ENCODE assay signal across 8 cellular contexts in genomic region chr15:41115652-41116115, GRCh38. TPM values are rescaled to one million over a fixed set of nuclear protein-coding genes. Genes with fewer than 3 reads are reported as not detected.
DNase-seq lines count a peak whose midpoint lies in the region; ATAC-seq and TF ChIP-seq lines count a peak whose summit lies in the region.

No MANE protein-coding gene starts in this region.

- no peaks in the 10 kb centered on the region for H3K36me3 ChIP-seq in H7 (replicated peaks; ENCODE audit: control insufficient read depth, insufficient read depth, low read length)
- H3K36me3 ChIP-seq in MG63 = peaks cover 26% of the 10 kb centered on the region
- H3K36me3 ChIP-seq in right lobe of liver = no peaks in the 10 kb centered on the region

- no peaks in the 10 kb centered on the region for H3K27me3 Mint-ChIP-seq in chondrocyte (ENCODE audit: low read depth)

- no peak for TF ChIP-seq CTCF in chondrocyte (IDR thresholded peaks at IDR 0.05)
- TF ChIP-seq CTCF in right lobe of liver (IDR thresholded peaks at IDR 0.05) = no peak
- TF ChIP-seq CTCF in GM10266 (IDR thresholded peaks at IDR 0.05; ENCODE audit: control insufficient read depth, insufficient read depth, low read depth, missing control alignments) = no peak

- peaks cover 23% of the 10 kb centered on the region for H3K4me1 Mint-ChIP-seq in chondrocyte (ENCODE audit: low read depth)

- peak overlapping the region; percentile 98 to 99 (median 99) for H3K27ac ChIP-seq in right lobe of liver

- ATAC-seq in right lobe of liver = peak; percentile 61 to 72 (median 66)

- H3K27ac Mint-ChIP-seq in chondrocyte (ENCODE audit: unreplicated experiment) = peak overlapping the region; percentile 97

- H3K9me3 Mint-ChIP-seq in chondrocyte (ENCODE audit: low read depth) = no peaks in the 10 kb centered on the region

- peaks cover 0 to 13% (median 3%) of the 10 kb centered on the region in 4 donors for H3K4me1 ChIP-seq in right lobe of liver

- H3K36me3 Mint-ChIP-seq in chondrocyte (ENCODE audit: low read depth) = no peaks in the 10 kb centered on the region

- TF ChIP-seq POLR2A in right lobe of liver (IDR thresholded peaks at IDR 0.05) = no peak

- 0% methylated on average over 19 of the region's 46 CpGs for WGBS in right lobe of liver (ENCODE audit: insufficient coverage, low coverage, low lambda C conversion rate, missing lambda C conversion rate)

- H3K27me3 ChIP-seq in H7 (ENCODE audit: control insufficient read depth, insufficient read depth, low read length) (no peaks in the 10 kb centered on the region), MG63 (no peaks in the 10 kb centered on the region), right lobe of liver (no peaks in the 10 kb centered on the region)

- peak overlapping the region; percentile 84 for H3K4me3 Mint-ChIP-seq in chondrocyte (ENCODE audit: unreplicated experiment)

- H3K4me3 ChIP-seq in GM08714 (ENCODE audit: low read length) = peak overlapping the region; percentile 69
- peak overlapping the region; percentile 85 for H3K4me3 ChIP-seq in H7 (ENCODE audit: insufficient read depth, low read depth, low read length)
- H3K4me3 ChIP-seq in MG63 = peak overlapping the region; percentile 91
- H3K4me3 ChIP-seq in right lobe of liver = peak overlapping the region; percentile 83 to 89 (median 85)

- intact Hi-C loops in right lobe of liver (cut with DNase I) = no loop called here

- H3K9me3 ChIP-seq in MG63 = no peaks in the 10 kb centered on the region
- H3K9me3 ChIP-seq in right lobe of liver = no peaks in the 10 kb centered on the region

- DNase-seq in H7 (peak; percentile 90), MG63 (peak; percentile 69), chondrocyte (ENCODE audit: low spot score) (peak; percentile 86), right lobe of liver (peak; percentile 82 to 87 (median 83)), GM10266 (ENCODE audit: extremely low spot score) (no peak)
- DNase-seq in activated CD4-positive, alpha-beta T cell treated with anti-CD3 and anti-CD28 coated beads for 24 hours (ENCODE audit: low read depth in 2 of 2) = peak; percentile 57 to 61
- DNase-seq in stimulated activated CD4-positive, alpha-beta T cell treated with anti-CD3 and anti-CD28 coated beads, Interleukin-4, amount 100 ng/mL, for 24 hours = peak; percentile 79

RNA-seq across cellular contexts. Expression of gene INO80, which starts 0.4 kb away (rescaled TPM):
- 17.1 TPM in 2 replicates for total RNA-seq in H7 (2014; rRNA removed; shearing (Covaris generic))
- 12.2 and 15.3 TPM in 2 replicates for total RNA-seq in MG63 (2014; rRNA removed; shearing (Covaris generic); ENCODE audit: low replicate concordance)
- total RNA-seq in chondrocyte (16.3 to 19.8 TPM (median 16.6 TPM) in 3 replicates), right lobe of liver (10 to 100 TPM in 4 of 6 experiments, 1 to 10 TPM in 2; 7.8 to 12.5 (median 11.2) TPM)
